ENCODE assay signal across 9 cellular contexts in genomic region chr12:27970981-27971489, GRCh38. TPM values are rescaled to one million over a fixed set of nuclear protein-coding genes. Genes with fewer than 3 reads are reported as not detected.
A peak's percentile ranks its signal among the peaks of the same experiment; 100 is the strongest.
DNase-seq lines count a peak whose midpoint lies in the region; ATAC-seq and TF ChIP-seq lines count a peak whose summit lies in the region.
"Had no signal": no experiment of that assay in that cellular context is flagged by ENCODE, and none has a peak within 500 bp of the region (broad histone marks: within the 10 kb centered on the region; RNA-seq: fewer than 3 reads in every experiment).

No MANE protein-coding gene starts in this region.

- H3K27me3 ChIP-seq in right atrium auricular region: peaks cover 8 to 23% of the 10 kb centered on the region in 2 donors

- H3K36me3 Mint-ChIP-seq in activated naive CD8-positive, alpha-beta T cell treated with anti-CD3 and anti-CD28 coated beads for 36 hours: no peaks in the 10 kb centered on the region

- H3K36me3 ChIP-seq in right atrium auricular region: no peaks in the 10 kb centered on the region

- H3K4me1 Mint-ChIP-seq in activated naive CD8-positive, alpha-beta T cell treated with anti-CD3 and anti-CD28 coated beads for 36 hours: peaks cover 34% of the 10 kb centered on the region

- no peak overlapping the region for H3K27ac Mint-ChIP-seq in activated naive CD8-positive, alpha-beta T cell treated with anti-CD3 and anti-CD28 coated beads for 36 hours

- no peak for ATAC-seq in GM19035 (IDR thresholded peaks at IDR 0.05; ENCODE audit: unreplicated experiment)

- H3K27ac ChIP-seq in right atrium auricular region: peak overlapping the region in 1 of 2 donors; percentile 33

- H3K9me3 Mint-ChIP-seq in activated naive CD8-positive, alpha-beta T cell treated with anti-CD3 and anti-CD28 coated beads for 36 hours: no peaks in the 10 kb centered on the region

- peaks cover 0 to 35% of the 10 kb centered on the region in 2 donors for H3K4me1 ChIP-seq in right atrium auricular region

- H3K27me3 Mint-ChIP-seq in activated naive CD8-positive, alpha-beta T cell treated with anti-CD3 and anti-CD28 coated beads for 36 hours: peaks cover 96% of the 10 kb centered on the region

- peak overlapping the region; percentile 68 for H3K4me3 Mint-ChIP-seq in activated naive CD8-positive, alpha-beta T cell treated with anti-CD3 and anti-CD28 coated beads for 36 hours

- TF ChIP-seq CTCF in GM20000 (IDR thresholded peaks at IDR 0.05; ENCODE audit: extremely low read depth, missing control alignments) (no peak), right atrium auricular region (IDR thresholded peaks at IDR 0.05) (no peak)

- no peaks in the 10 kb centered on the region for H3K9me3 ChIP-seq in right atrium auricular region

- H3K4me3 ChIP-seq in right atrium auricular region: peak overlapping the region; percentile 40 to 54

- DNase-seq in GM20000 (ENCODE audit: low spot score) (peak; percentile 36), right atrium auricular region (ENCODE audit: low spot score) (no peak), retina (peak; percentile 57), NCI-H345 (lab: John Stamatoyannopoulos, UW) (no peak), NCI-H2029 (lab: John Stamatoyannopoulos, UW) (no peak), NCI-H2171 (lab: John Stamatoyannopoulos, UW) (no peak)
- DNase-seq in activated naive CD8-positive, alpha-beta T cell treated with anti-CD3 and anti-CD28 coated beads for 36 hours: no peak

RNA-seq across cellular contexts. Expression of gene PTHLH, which starts 1.5 kb away (rescaled TPM):
- not detected for total RNA-seq in activated naive CD8-positive, alpha-beta T cell treated with anti-CD3 and anti-CD28 coated beads for 36 hours
- 10 to 100 TPM in 1 of 2 donors, under 1 TPM in 1; 0.63 to 67.6 TPM for total RNA-seq in right atrium auricular region
- total RNA-seq: T-helper 2 cell treated with Interferon-gamma antibody and Interleukin-4, amounts not matched to agents 100 ng/mL and 5 ng/mL, for 36 hours had no signal

Comparison
In these comparisons a context has a peak if more than half of its experiments do, and no peak if none do; other contexts are left out.
1. DNase-seq: peak in GM20000 (single experiment) and retina (single experiment); none in activated naive CD8-positive, alpha-beta T cell treated with anti-CD3 and anti-CD28 coated beads for 36 hours (single experiment), right atrium auricular region (single experiment), NCI-H345 (single experiment), NCI-H2029 (single experiment) and NCI-H2171 (single experiment).